In the genomic region with DNA sequence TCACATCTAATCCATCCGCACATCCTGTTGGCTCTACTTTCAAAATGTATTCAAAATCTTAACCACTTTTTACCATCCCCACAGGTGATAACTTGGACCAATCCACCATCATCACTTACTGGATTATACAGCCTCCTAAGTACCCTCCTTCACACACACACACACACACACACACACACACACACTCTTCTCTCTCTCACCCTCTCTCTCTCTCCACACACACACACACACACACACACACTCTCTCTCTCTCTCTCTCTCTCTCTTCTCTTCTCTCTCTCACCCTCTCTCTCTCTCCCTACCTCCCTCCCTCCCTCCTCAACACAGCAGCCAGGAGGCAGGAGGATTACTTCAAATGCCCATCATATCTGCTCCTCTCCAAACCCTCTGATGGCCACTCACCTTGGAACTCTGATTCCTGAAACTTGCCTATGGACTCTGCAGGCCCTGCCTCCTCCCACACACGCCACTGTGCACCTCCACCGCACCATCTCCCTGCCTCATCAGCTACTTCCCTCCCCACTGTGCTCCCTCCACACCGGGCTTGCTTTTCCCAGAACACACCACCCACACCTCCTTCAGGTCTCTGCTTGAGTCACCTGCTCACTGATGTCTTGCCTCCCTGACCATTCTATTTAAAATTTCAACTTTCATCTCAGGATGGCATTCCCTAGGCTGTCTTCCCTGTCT, we compare ENCODE assay signal across 10 cellular contexts. TPM values are rescaled to one million over a fixed set of nuclear protein-coding genes. Genes with fewer than 3 reads are reported as not detected.
DNase-seq lines count a peak whose midpoint lies in the region; ATAC-seq, FAIRE-seq and TF ChIP-seq lines count a peak whose summit lies in the region.
"Had no signal": no experiment of that assay in that cellular context is flagged by ENCODE, and none has a peak within 500 bp of the region (broad histone marks: within the 10 kb centered on the region; RNA-seq: fewer than 3 reads in every experiment).

No MANE protein-coding gene starts in this region.

- H3K4me1 ChIP-seq in K562 (replicated peaks in 1 of 2; ENCODE audit: control insufficient read depth in 2 of 2, insufficient read depth in 2 of 2, low read length in 2 of 2) (peaks cover 0 to 6% of the 10 kb centered on the region in 2 experiments; a peak in 2 of 5 replicates), left lung (peaks cover 10 to 68% of the 10 kb centered on the region in 2 donors), upper lobe of left lung (peaks cover 24 to 40% (median 26%) of the 10 kb centered on the region in 4 donors)

- no peaks in the 10 kb centered on the region for H3K27me3 ChIP-seq in K562 (ENCODE audit: control insufficient read depth in 2 of 2, insufficient read depth in 2 of 2, low read length in 2 of 2)
- H3K27me3 ChIP-seq in left lung = no peaks in the 10 kb centered on the region
- no peaks in the 10 kb centered on the region for H3K27me3 ChIP-seq in upper lobe of left lung

- peak overlapping the region; percentile 73; the same call in 1 of the 2 replicates for H3K4me2 ChIP-seq in K562 (ENCODE audit: insufficient read depth, low read length)

- no peaks in the 10 kb centered on the region for H3K9me1 ChIP-seq in K562 (ENCODE audit: control insufficient read depth, insufficient read depth, low read length)

- CTCF ChIA-PET in activated naive CD4-positive, alpha-beta T cell treated with anti-CD3 and anti-CD28 coated beads, Interleukin-2, amount 10 ng/mL, durations not matched to agents 7 days and 5 days (lab: Charles Lee) = interaction anchor here (0.7 to 2.1 kb wide), 4 partner anchors 85 to 92 kb away, joined by 3 to 12 read pairs (median 4); no protein-coding TSS in a partner anchor
- CTCF ChIA-PET in K562 (lab: Yijun Ruan, JAX; ENCODE audit: low intra/inter-chr PET ratio) = no interaction called here

- POLR2A ChIA-PET in K562 (lab: Yijun Ruan, JAX) = interaction anchor here (0.7 kb wide), 1 partner anchor 38 kb away, joined by 3 read pairs; no protein-coding TSS in a partner anchor

- no peaks in the 10 kb centered on the region for H3K9me3 Mint-ChIP-seq in activated naive CD4-positive, alpha-beta T cell treated with anti-CD3 and anti-CD28 coated beads, Interleukin-2, amount 10 ng/mL, durations not matched to agents 7 days and 5 days
- H3K9me3 Mint-ChIP-seq: brain had no signal

- H2AFZ ChIP-seq in K562 (ENCODE audit: low read depth, low read length) = no peak overlapping the region

- H3K4me3 Mint-ChIP-seq in activated naive CD4-positive, alpha-beta T cell treated with anti-CD3 and anti-CD28 coated beads, Interleukin-2, amount 10 ng/mL, durations not matched to agents 7 days and 5 days = no peak overlapping the region
- H3K4me3 Mint-ChIP-seq: brain had no signal

- peak; percentile 41 for DNase-seq in activated naive CD4-positive, alpha-beta T cell treated with anti-CD3 and anti-CD28 coated beads, Interleukin-2, amount 10 ng/mL, durations not matched to agents 7 days and 5 days
- DNase-seq in activated naive CD4-positive, alpha-beta T cell (lab: John Stamatoyannopoulos, UW) = no peak
- DNase-seq in K562 (ENCODE audit: extremely low read depth in 1 of 4, low spot score in 3 of 4) (peak in 1 of 4 experiments; percentile 15), left lung (no peak), upper lobe of left lung (no peak), DMS153 (lab: John Stamatoyannopoulos, UW) (no peak), NCI-H1092 treated with DMSO at 0.1 percent for 48 hours (lab: John Stamatoyannopoulos, UW) (no peak), NCI-H1105 (lab: John Stamatoyannopoulos, UW) (no peak)
- DNase-seq: NCI-H146 had no signal

- in situ Hi-C loops in K562 (cut with MboI) = no loop called here

- TF ChIP-seq CTCF in K562 (IDR thresholded peaks at IDR 0.05 in 2 of 3, conservative IDR thresholded peaks at IDR 0.05 in 1 of 3; ENCODE audit: insufficient read depth in 2 of 3, low read depth in 1 of 3, low read length in 3 of 3) (no peak), left lung (IDR thresholded peaks at IDR 0.05) (no peak), upper lobe of left lung (IDR thresholded peaks at IDR 0.05) (no peak)

- no peak overlapping the region for H3K9ac ChIP-seq in K562 (ENCODE audit: insufficient read depth in 1 of 2, low read depth in 2 of 2, low read length in 2 of 2)

- H3K4me1 Mint-ChIP-seq in activated naive CD4-positive, alpha-beta T cell treated with anti-CD3 and anti-CD28 coated beads, Interleukin-2, amount 10 ng/mL, durations not matched to agents 7 days and 5 days = peaks cover 70% of the 10 kb centered on the region

- H3K9me3 ChIP-seq in K562 (replicated peaks; ENCODE audit: control insufficient read depth, insufficient read depth, low read depth, low read length) (no peaks in the 10 kb centered on the region), left lung (no peaks in the 10 kb centered on the region), upper lobe of left lung (no peaks in the 10 kb centered on the region)

- TF ChIP-seq EP300 in K562 (IDR thresholded peaks at IDR 0.05; ENCODE audit: low read length) = no peak
- TF ChIP-seq EP300 in upper lobe of left lung (IDR thresholded peaks at IDR 0.05) = no peak

- WGBS in K562 (ENCODE audit: insufficient coverage, low coverage, missing lambda C conversion rate) = 16% methylated on average over 4 of the region's 4 CpGs
- 69 to 86% methylated on average over 4 of the region's 4 CpGs for WGBS in upper lobe of left lung, 2 donors

- no peak overlapping the region for H3K4me3 ChIP-seq in K562
- no peak overlapping the region for H3K4me3 ChIP-seq in left lung
- no peak overlapping the region for H3K4me3 ChIP-seq in upper lobe of left lung

- H3K27ac Mint-ChIP-seq in activated naive CD4-positive, alpha-beta T cell treated with anti-CD3 and anti-CD28 coated beads, Interleukin-2, amount 10 ng/mL, durations not matched to agents 7 days and 5 days = no peak overlapping the region
- H3K27ac Mint-ChIP-seq: brain had no signal

- H3K27me3 Mint-ChIP-seq in activated naive CD4-positive, alpha-beta T cell treated with anti-CD3 and anti-CD28 coated beads, Interleukin-2, amount 10 ng/mL, durations not matched to agents 7 days and 5 days = no peaks in the 10 kb centered on the region
- H3K27me3 Mint-ChIP-seq: brain had no signal

- peak; percentile 44 for FAIRE-seq in K562 (lab: Jason Lieb, UNC)

- H3K36me3 ChIP-seq in K562 (ENCODE audit: control insufficient read depth, insufficient read depth, low read length) (no peaks in the 10 kb centered on the region), left lung (peaks cover 0 to 19% of the 10 kb centered on the region in 2 donors), upper lobe of left lung (peaks cover 0 to 3% (median 0%) of the 10 kb centered on the region in 4 donors)

- H3K27ac ChIP-seq in K562 (ENCODE audit: extremely low read depth, low read depth, low read length) (no peak overlapping the region), left lung (peak overlapping the region; percentile 77 to 91), upper lobe of left lung (peak overlapping the region; percentile 68 to 87 (median 75))

- H3K36me3 Mint-ChIP-seq in activated naive CD4-positive, alpha-beta T cell treated with anti-CD3 and anti-CD28 coated beads, Interleukin-2, amount 10 ng/mL, durations not matched to agents 7 days and 5 days = peaks cover 34% of the 10 kb centered on the region

- no peak for TF ChIP-seq RAD21 in K562 (CRISPR knock-in tag; conservative IDR thresholded peaks at IDR 0.05 in 1 of 2, IDR thresholded peaks at IDR 0.05 in 1 of 2)

- H4K20me1 ChIP-seq in K562 (replicated peaks; ENCODE audit: control insufficient read depth, insufficient read depth, low read length) = no peaks in the 10 kb centered on the region

- BruUV-seq in K562 (replicated peaks; lab: Mats Ljungman, UMichigan) = no TSS peak

- ATAC-seq in K562 (peak; percentile 62), left lung (no peak), upper lobe of left lung (ENCODE audit: low FRiP score in 2 of 2) (peak; percentile 31 to 38)

- no peaks in the 10 kb centered on the region for H3K79me2 ChIP-seq in K562 (ENCODE audit: control insufficient read depth, insufficient read depth, low read length)

- TF ChIP-seq POLR2A in K562 (conservative IDR thresholded peaks at IDR 0.05) = no peak
- TF ChIP-seq POLR2A in upper lobe of left lung (IDR thresholded peaks at IDR 0.05) = no peak

- intact Hi-C loops in K562 (cut with micrococcal nuclease) (no loop called here), left lung (cut with DNase I) (loop anchor here in 1 of 2 donors (10.0 kb wide), 2 partner anchors 78 to 82 kb away; partner anchors contain the start of gene LPAR6)

TF ChIP-seq in K562, 482 proteins besides CTCF, POLR2A, EP300 and RAD21 (continues in another document):
- no peak for TF ChIP-seq CBX5 (IDR thresholded peaks at IDR 0.05; ENCODE audit: borderline replicate concordance, low read depth)
- TF ChIP-seq, protein P1, sequence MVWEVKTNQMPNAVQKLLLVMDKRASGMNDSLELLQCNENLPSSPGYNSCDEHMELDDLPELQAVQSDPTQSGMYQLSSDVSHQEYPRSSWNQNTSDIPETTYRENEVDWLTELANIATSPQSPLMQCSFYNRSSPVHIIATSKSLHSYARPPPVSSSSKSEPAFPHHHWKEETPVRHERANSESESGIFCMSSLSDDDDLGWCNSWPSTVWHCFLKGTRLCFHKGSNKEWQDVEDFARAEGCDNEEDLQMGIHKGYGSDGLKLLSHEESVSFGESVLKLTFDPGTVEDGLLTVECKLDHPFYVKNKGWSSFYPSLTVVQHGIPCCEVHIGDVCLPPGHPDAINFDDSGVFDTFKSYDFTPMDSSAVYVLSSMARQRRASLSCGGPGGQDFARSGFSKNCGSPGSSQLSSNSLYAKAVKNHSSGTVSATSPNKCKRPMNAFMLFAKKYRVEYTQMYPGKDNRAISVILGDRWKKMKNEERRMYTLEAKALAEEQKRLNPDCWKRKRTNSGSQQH (CRISPR knock-in tag; IDR thresholded peaks at IDR 0.05) = 0 out of 2 replicates have a peak, but pooled peaks have one; percentile 40

RNA-seq across cellular contexts. Expression of gene RCBTB2, which starts 39.7 kb away (rescaled TPM):
- 0.65 and 0.72 TPM in 2 replicates for total RNA-seq in K562 (2011; cell fraction: chromatin; rRNA removed; ENCODE audit: low replicate concordance)
- 0.17 and 0.26 TPM in 2 replicates for total RNA-seq in K562 (2011; cell fraction: nucleolus; rRNA removed)
- total RNA-seq in K562 (2011; cell fraction: nucleoplasm; rRNA removed) = 0.44 and 0.53 TPM in 2 replicates
- 0.69 and 0.91 TPM in 2 replicates for total RNA-seq in K562 (2014; rRNA removed)
- total RNA-seq in K562 (2014; rRNA removed; fragmentation: Illumina TruSeq; extraction: Trizol) = 1.5 TPM in 2 replicates
- total RNA-seq in K562 (2015; rRNA removed; fragmentation: Illumina TruSeq; extraction: Trizol) = 1.8 and 1.9 TPM in 2 replicates
- total RNA-seq in K562 (2021) = 1.3 TPM in 2 replicates
- 1.2 TPM in 2 replicates for polyA plus RNA-seq in K562 (2011; rRNA removed)
- 0.51 and 0.99 TPM in 2 replicates for polyA plus RNA-seq in K562 (2011; cell fraction: cytosol; rRNA removed)
- polyA plus RNA-seq in K562 (2011; cell fraction: nucleus; rRNA removed) = 1.0 and 1.1 TPM in 2 replicates
- polyA plus RNA-seq in K562 (2012) = 1.9 and 2.9 TPM in 2 replicates
- 0.93 and 1.2 TPM in 2 replicates for polyA plus RNA-seq in K562 (2014; fragmentation: Illumina TruSeq; extraction: Trizol)
- polyA plus RNA-seq in K562 (2014; fragmentation: Nextera tagmentation; extraction: Ambion mirVana) = 1 to 10 TPM; 2.8 to 3.3 TPM
- 1.1 and 1.8 TPM in 2 replicates for polyA plus RNA-seq in K562 (2014; rRNA removed)
- 0.99 and 1.2 TPM in 2 replicates for polyA minus RNA-seq in K562 (2011; rRNA and poly(A)+ RNA removed)
- polyA minus RNA-seq in K562 (2011; cell fraction: cytosol; rRNA and poly(A)+ RNA removed) = 0.38 TPM in 1 of 2 replicates, not detected in the other
- polyA minus RNA-seq in K562 (2011; cell fraction: nucleus; rRNA and poly(A)+ RNA removed) = 0.40 and 0.56 TPM in 2 replicates
- 10 to 100 TPM; 17.1 to 17.2 TPM for total RNA-seq in left lung
- 10 to 100 TPM in 3 of 6 donors, 1 to 10 TPM in 3; 5.5 to 17.0 (median 9.9) TPM for total RNA-seq in upper lobe of left lung
